In genomic region chr17:78180508-78180907, GRCh38 we compare ENCODE assay signal across 16 cellular contexts. TPM values are rescaled to one million over a fixed set of nuclear protein-coding genes. Genes with fewer than 3 reads are reported as not detected.
DNase-seq lines count a peak whose midpoint lies in the region; ATAC-seq, FAIRE-seq and TF ChIP-seq lines count a peak whose summit lies in the region.
"Had no signal": no experiment of that assay in that cellular context is flagged by ENCODE, and none has a peak within 500 bp of the region (broad histone marks: within the 10 kb centered on the region; RNA-seq: fewer than 3 reads in every experiment).

No MANE protein-coding gene starts in this region.

- intact Hi-C loops in pancreas (cut with DNase I), result no loop called here

- peaks cover 9% of the 10 kb centered on the region for H3K36me3 Mint-ChIP-seq in effector memory CD8-positive, alpha-beta T cell (ENCODE audit: insufficient read depth)

- H3K9ac ChIP-seq in BLaER1 (peak overlapping the region; percentile 63), MM.1S (ENCODE audit: low read length) (no peak overlapping the region; the same call in 1 of the 2 replicates)

- H3K4me1 Mint-ChIP-seq in effector memory CD8-positive, alpha-beta T cell (ENCODE audit: low read depth in 2 of 2), result peaks cover 11% of the 10 kb centered on the region in 2 donors

- no peak overlapping the region for H2AFZ ChIP-seq in MM.1S (ENCODE audit: low read length)

- H3K9me3 ChIP-seq in BLaER1 (no peaks in the 10 kb centered on the region), MM.1S (replicated peaks; ENCODE audit: insufficient read depth, low read length) (no peaks in the 10 kb centered on the region), pancreas (no peaks in the 10 kb centered on the region)
- H3K9me3 ChIP-seq: gastrocnemius medialis, neutrophil had no signal

- H3K4me3 Mint-ChIP-seq in effector memory CD8-positive, alpha-beta T cell, result peak overlapping the region; percentile 13 to 68
- H3K4me3 Mint-ChIP-seq: CD14-positive monocyte had no signal

- no peaks in the 10 kb centered on the region for H3K9me2 ChIP-seq in MM.1S (replicated peaks; ENCODE audit: insufficient read depth, low read length)

- no peak overlapping the region for H3K4me3 ChIP-seq in BLaER1
- H3K4me3 ChIP-seq in MM.1S (ENCODE audit: low read length), result 0 out of 2 replicates have a peak overlapping the region, but pooled peaks have one; percentile 8
- H3K4me3 ChIP-seq in pancreas, result no peak overlapping the region
- H3K4me3 ChIP-seq: gastrocnemius medialis, K562 had no signal

- peaks cover 77% of the 10 kb centered on the region for H3K4me1 ChIP-seq in BLaER1
- peaks cover 31% of the 10 kb centered on the region for H3K4me1 ChIP-seq in MM.1S (ENCODE audit: low read length)
- H3K4me1 ChIP-seq in pancreas, result peaks cover 41 to 49% (median 48%) of the 10 kb centered on the region in 3 donors

- peaks cover 26% of the 10 kb centered on the region for H3F3A ChIP-seq in MM.1S (ENCODE audit: insufficient read depth, low read length)

- ATAC-seq in effector memory CD8-positive, alpha-beta T cell (replicated peaks), result no peak
- ATAC-seq in pancreas (no peak), GM18517 (IDR thresholded peaks at IDR 0.05; ENCODE audit: unreplicated experiment) (no peak), omental fat pad (ENCODE audit: low FRiP score) (no peak)
- ATAC-seq: gastrocnemius medialis, K562 had no signal

- FAIRE-seq in pancreas (lab: Jason Lieb, UNC), result peak; percentile 32
- FAIRE-seq: K562, kidney had no signal

- H3K36me3 ChIP-seq in BLaER1 (peaks cover 83% of the 10 kb centered on the region), MM.1S (replicated peaks; ENCODE audit: insufficient read depth, low read length) (peaks cover 4% of the 10 kb centered on the region; the same call in 1 of the 2 replicates), pancreas (no peaks in the 10 kb centered on the region)
- H3K36me3 ChIP-seq: gastrocnemius medialis, neutrophil had no signal

- no peaks in the 10 kb centered on the region for H3K9me3 Mint-ChIP-seq in effector memory CD8-positive, alpha-beta T cell
- H3K9me3 Mint-ChIP-seq: CD14-positive monocyte had no signal

- DNase-seq in MM.1S, result no peak
- DNase-seq in effector memory CD8-positive, alpha-beta T cell, result no peak
- no peak for DNase-seq in pancreas
- DNase-seq in medulla oblongata (ENCODE audit: extremely low spot score), result no peak
- DNase-seq in AML-193 (lab: John Stamatoyannopoulos, UW), result no peak
- no peak for DNase-seq in omental fat pad (ENCODE audit: low spot score)
- DNase-seq: gastrocnemius medialis, GDM1, kidney, NCI-H187, NCI-H748 treated with DMSO at 0.1 percent for 48 hours had no signal

- WGBS in pancreas, 2 donors, result 81% methylated on average over 2 of the region's 2 CpGs

- H3K27me3 ChIP-seq in BLaER1 (no peaks in the 10 kb centered on the region), MM.1S (replicated peaks; ENCODE audit: insufficient read depth, low read length) (no peaks in the 10 kb centered on the region), pancreas (no peaks in the 10 kb centered on the region)
- H3K27me3 ChIP-seq: gastrocnemius medialis, neutrophil had no signal

- H3K4me2 ChIP-seq in BLaER1 (peak overlapping the region; percentile 62), MM.1S (ENCODE audit: low read depth, low read length) (peak overlapping the region; percentile 43; the same call in 1 of the 2 replicates)

- H3K79me2 ChIP-seq in MM.1S (ENCODE audit: low read length), result peaks cover 69% of the 10 kb centered on the region

- no peaks in the 10 kb centered on the region for H4K20me1 ChIP-seq in BLaER1
- H4K20me1 ChIP-seq in MM.1S (ENCODE audit: insufficient read depth, low read length), result no peaks in the 10 kb centered on the region

- TF ChIP-seq CTCF in MM.1S (IDR thresholded peaks at IDR 0.05; ENCODE audit: low read length) (no peak), pancreas (IDR thresholded peaks at IDR 0.05) (no peak), omental fat pad (IDR thresholded peaks at IDR 0.05) (no peak)

- no peaks in the 10 kb centered on the region for H3K27me3 Mint-ChIP-seq in effector memory CD8-positive, alpha-beta T cell

- H3K27ac ChIP-seq in BLaER1 (peak overlapping the region; percentile 74), MM.1S (ENCODE audit: low read length) (peak overlapping the region; percentile 47), pancreas (no peak overlapping the region)
- H3K27ac ChIP-seq: neutrophil had no signal

- H3K27ac Mint-ChIP-seq in effector memory CD8-positive, alpha-beta T cell, result peak overlapping the region; percentile 74 to 80

RNA-seq across cellular contexts. Expression of gene TK1, which starts 6.3 kb away (rescaled TPM):
- total RNA-seq in pancreas (1 to 10 TPM; 1.3 to 4.2 (median 3.2) TPM), omental fat pad (10 to 100 TPM in 1 of 4 donors, 1 to 10 TPM in 3; 1.4 to 10.6 (median 3.1) TPM)
- polyA plus RNA-seq in pancreas, result 1 to 10 TPM; 1.2 to 2.2 TPM

RNA-seq across cellular contexts. Expression of gene AFMID, which starts 6.7 kb away (rescaled TPM):
- total RNA-seq in pancreas (10 to 100 TPM; 30.7 to 40.9 (median 33.9) TPM), omental fat pad (10 to 100 TPM; 21.7 to 29.0 (median 26.0) TPM)
- polyA plus RNA-seq in pancreas, result 10 to 100 TPM; 32.1 to 53.7 TPM

RNA-seq across cellular contexts. Expression of gene SYNGR2, which starts 12.1 kb away (rescaled TPM):
- 10 to 100 TPM; 52.3 to 93.8 (median 83.8) TPM for total RNA-seq in pancreas
- polyA plus RNA-seq in pancreas, result 10 to 100 TPM; 89.1 to 94.2 TPM
- total RNA-seq in omental fat pad, result 10 to 100 TPM; 24.3 to 80.6 (median 52.4) TPM

RNA-seq across cellular contexts. Expression of gene BIRC5, which starts 33.5 kb away (rescaled TPM):
- total RNA-seq in pancreas (1 to 10 TPM in 2 of 6 donors, under 1 TPM in 3, not detected in 1; 0.12 to 1.7 (median 0.82) TPM), omental fat pad (1 to 10 TPM in 2 of 4 donors, under 1 TPM in 1, not detected in 1; 0.84 to 2.6 (median 1.3) TPM)
- under 1 TPM; 0.53 to 0.77 TPM for polyA plus RNA-seq in pancreas
- polyA plus RNA-seq: CD14-positive monocyte had no signal

RNA-seq across cellular contexts. Expression of gene C17orf99, which starts 34.3 kb away (rescaled TPM):
- total RNA-seq in pancreas, result not detected
- polyA plus RNA-seq in pancreas, result not detected
- not detected for total RNA-seq in omental fat pad
- total RNA-seq: gastrocnemius medialis, kidney had no signal
- polyA plus RNA-seq: CD14-positive monocyte had no signal

Comparison
In these comparisons a context has a peak if more than half of its experiments do, and no peak if none do; other contexts are left out.
1. H3K27ac ChIP-seq: peak in BLaER1 (single experiment) and MM.1S (single experiment); none in pancreas (0 of 4).